Comparison of ENCODE assay signal across 9 cellular contexts in genomic region chr6:62285612-62286469, GRCh38. TPM values are rescaled to one million over a fixed set of nuclear protein-coding genes. Genes with fewer than 3 reads are reported as not detected.
A peak's percentile ranks its signal among the peaks of the same experiment; 100 is the strongest.
DNase-seq lines count a peak whose midpoint lies in the region; ATAC-seq, FAIRE-seq and TF ChIP-seq lines count a peak whose summit lies in the region.
"Had no signal": no experiment of that assay in that cellular context is flagged by ENCODE, and none has a peak within 500 bp of the region (broad histone marks: within the 10 kb centered on the region; RNA-seq: fewer than 3 reads in every experiment).

KHDRBS2 (minus strand) TSS chr6:62286225.

- H3K23ac ChIP-seq in H1 (ENCODE audit: insufficient read length) (no peak within 1 kb of the TSS), mesendoderm (ENCODE audit: low read length) (no peak within 1 kb of the TSS)

- H3K18ac ChIP-seq in H1 (ENCODE audit: extremely low read depth, low read length) (peak within 1 kb of the TSS; percentile 86), mesendoderm (ENCODE audit: low read length) (no peak within 1 kb of the TSS)

- H3K9me3 ChIP-seq in OCI-LY7 (ENCODE audit: low read length) (no peaks in the 10 kb centered on the region), H1 (ENCODE audit: insufficient read depth in 2 of 2, low read depth in 1 of 2, low read length in 1 of 2) (no peaks in the 10 kb centered on the region)

- 1% methylated on average over 64 of the region's 66 CpGs; no CpG with 5 or more reads in 1 of the 2 experiments for WGBS in H1 (ENCODE audit: extremely low coverage in 1 of 2, insufficient coverage in 1 of 2, insufficient read length in 1 of 2, insufficient replicate concordance in 2 of 2, low coverage in 1 of 2, low lambda C conversion rate in 2 of 2, missing lambda C conversion rate in 1 of 2), 2 experiments
- WGBS in mesendoderm (ENCODE audit: extremely low coverage, insufficient coverage, low lambda C conversion rate), result no CpG with 5 or more reads among the region's 66 CpGs

- H3K14ac ChIP-seq in H1 (ENCODE audit: insufficient read length), result no peak within 1 kb of the TSS

- peak; percentile 58 to 69; a peak in 2 of 3 replicates for TF ChIP-seq POLR2A in H1 (IDR thresholded peaks at IDR 0.05; ENCODE audit: control extremely low read depth in 1 of 2, low read depth in 2 of 2, low read length in 2 of 2)

- no peak for TF ChIP-seq EP300 in H1 (IDR thresholded peaks at IDR 0.05; ENCODE audit: borderline replicate concordance in 1 of 2, low read depth in 2 of 2, low read length in 2 of 2)

- H2BK12ac ChIP-seq in H1 (ENCODE audit: low read depth, low read length), result peak within 1 kb of the TSS; percentile 56; the same call in 1 of the 2 replicates

- H3K4me3 ChIP-seq in OCI-LY7 (ENCODE audit: low read depth, low read length, poor library complexity, severe bottlenecking) (peak within 1 kb of the TSS; percentile 74), H1 (ENCODE audit: extremely low read depth in 1 of 4, insufficient read depth in 2 of 4, low read depth in 3 of 4, low read length in 4 of 4) (peak within 1 kb of the TSS; percentile 78 to 95 (median 92)), mesendoderm (ENCODE audit: low read length) (peak within 1 kb of the TSS; percentile 70)

- H2BK15ac ChIP-seq in H1 (ENCODE audit: low read length) (no peak within 1 kb of the TSS; the same call in 1 of the 2 replicates), mesendoderm (replicated peaks; ENCODE audit: low read depth) (no peak within 1 kb of the TSS)

- H2BK20ac ChIP-seq in H1 (ENCODE audit: low read length), result no peak within 1 kb of the TSS

- H4K91ac ChIP-seq in H1 (replicated peaks; ENCODE audit: insufficient read length, low read length), result no peak within 1 kb of the TSS

- no peaks in the 10 kb centered on the region for H3K9me2 ChIP-seq in OCI-LY7 (ENCODE audit: insufficient read depth, low read length)

- H3K4me2 ChIP-seq in OCI-LY7 (ENCODE audit: low read length), result peak within 1 kb of the TSS; percentile 92
- peak within 1 kb of the TSS; percentile 89 to 99 for H3K4me2 ChIP-seq in H1 (ENCODE audit: insufficient read depth in 1 of 2, low read depth in 2 of 2, low read length in 2 of 2)
- H3K4me2 ChIP-seq in mesendoderm (ENCODE audit: low read length), result peak within 1 kb of the TSS; percentile 87

- peak within 1 kb of the TSS; percentile 64 to 75 (median 72) for H3K9ac ChIP-seq in H1 (replicated peaks in 1 of 4; ENCODE audit: extremely low read depth in 1 of 4, low read depth in 3 of 4, low read length in 3 of 4)
- H3K9ac ChIP-seq in mesendoderm (ENCODE audit: low read length), result peak within 1 kb of the TSS; percentile 58

- H2BK5ac ChIP-seq in H1 (ENCODE audit: low read depth, low read length), result peak within 1 kb of the TSS; percentile 18; the same call in 1 of the 2 replicates
- no peak within 1 kb of the TSS for H2BK5ac ChIP-seq in mesendoderm (ENCODE audit: low read length)

- H3K4me1 ChIP-seq in OCI-LY7 (ENCODE audit: insufficient read depth, low read length, poor library complexity, severe bottlenecking), result peaks cover 10% of the 10 kb centered on the region
- H3K4me1 ChIP-seq in H1 (replicated peaks in 1 of 4; ENCODE audit: control insufficient read depth in 3 of 4, insufficient read depth in 4 of 4, low read length in 3 of 4), result peaks cover 0 to 4% (median 0%) of the 10 kb centered on the region in 4 experiments; a peak in 1 of 7 replicates
- H3K4me1 ChIP-seq in mesendoderm (ENCODE audit: control insufficient read depth, low read depth, low read length), result no peaks in the 10 kb centered on the region

- H2AFZ ChIP-seq in OCI-LY7 (ENCODE audit: low read length) (peak within 1 kb of the TSS; percentile 97), H1 (ENCODE audit: low read length) (peak within 1 kb of the TSS; percentile 98)

- H3K79me1 ChIP-seq in H1 (ENCODE audit: low read depth, low read length) (no peaks in the 10 kb centered on the region), mesendoderm (ENCODE audit: low read length) (no peaks in the 10 kb centered on the region)

- peak; percentile 73 for FAIRE-seq in H1 (lab: Jason Lieb, UNC)

- H3K27ac ChIP-seq in OCI-LY7 (ENCODE audit: low read depth, low read length, poor library complexity, severe bottlenecking), result no peak within 1 kb of the TSS
- peak within 1 kb of the TSS; percentile 55; the same call in 1 of the 2 replicates for H3K27ac ChIP-seq in H1 (ENCODE audit: low read depth, low read length)
- no peak within 1 kb of the TSS for H3K27ac ChIP-seq in mesendoderm (ENCODE audit: low read depth, low read length)
- H3K27ac ChIP-seq in temporal lobe (ENCODE audit: low read depth, low read length), result peak within 1 kb of the TSS; percentile 30

- H3K56ac ChIP-seq in H1 (replicated peaks; ENCODE audit: insufficient read length, low read depth, low read length) (peak within 1 kb of the TSS; percentile 66), mesendoderm (ENCODE audit: low read length) (peak within 1 kb of the TSS; percentile 87)

- TF ChIP-seq RAD21 in H1 (IDR thresholded peaks at IDR 0.05 in 1 of 2, conservative IDR thresholded peaks at IDR 0.05 in 1 of 2; ENCODE audit: low read depth in 2 of 2, low read length in 2 of 2), result no peak

- H3K79me2 ChIP-seq in OCI-LY7 (ENCODE audit: insufficient read depth, low read depth, low read length) (no peaks in the 10 kb centered on the region), H1 (ENCODE audit: control insufficient read depth in 1 of 2, insufficient read depth in 2 of 2, low read length in 2 of 2) (peaks cover 0 to 45% of the 10 kb centered on the region in 2 experiments; a peak in 3 of 4 replicates), mesendoderm (ENCODE audit: control insufficient read depth, insufficient read depth, low read length) (no peaks in the 10 kb centered on the region)

- H4K5ac ChIP-seq in H1 (ENCODE audit: insufficient read length, low read depth, low read length) (peak within 1 kb of the TSS; percentile 44), mesendoderm (ENCODE audit: low read length) (no peak within 1 kb of the TSS)

- no TSS peak for BruUV-seq in OCI-LY7 (replicated peaks; lab: Mats Ljungman, UMichigan)

- TF ChIP-seq CTCF in OCI-LY7 (conservative IDR thresholded peaks at IDR 0.05; ENCODE audit: low read length) (no peak), H1 (IDR thresholded peaks at IDR 0.05; ENCODE audit: control extremely low read depth in 1 of 3, insufficient read depth in 1 of 3, low read depth in 1 of 3, low read length in 3 of 3) (no peak; a peak in 1 of 4 replicates)

- no peaks in the 10 kb centered on the region for H4K20me1 ChIP-seq in OCI-LY7 (ENCODE audit: insufficient read depth, low read length)
- no peaks in the 10 kb centered on the region for H4K20me1 ChIP-seq in H1 (replicated peaks in 1 of 2; ENCODE audit: control insufficient read depth in 1 of 2, insufficient read depth in 2 of 2, low read length in 2 of 2)

- CTCF ChIA-PET in OCI-LY7 (lab: Charles Lee; ENCODE audit: unreplicated experiment) (interaction anchor here (0.9 kb wide), 1 partner anchor 13 kb away, joined by 3 read pairs; no protein-coding TSS in a partner anchor), H1 (lab: Charles Lee; ENCODE audit: partially characterized antibody) (interaction anchor here (0.7 to 1.2 kb wide), 4 partner anchors 8 to 138 kb away, joined by 3 to 4 read pairs (median 3); no protein-coding TSS in a partner anchor)

- H3K4ac ChIP-seq in H1 (replicated peaks; ENCODE audit: insufficient read length, low read depth, low read length), result no peak within 1 kb of the TSS
- no peak within 1 kb of the TSS for H3K4ac ChIP-seq in mesendoderm (ENCODE audit: low read depth, low read length)

- no peaks in the 10 kb centered on the region for H3K27me3 ChIP-seq in H1 (replicated peaks in 1 of 4; ENCODE audit: control insufficient read depth in 3 of 4, extremely low read depth in 1 of 4, insufficient read depth in 3 of 4, low read length in 3 of 4)
- no peaks in the 10 kb centered on the region for H3K27me3 ChIP-seq in mesendoderm (ENCODE audit: insufficient read depth, low read length, poor library complexity)

- peak; percentile 100 for ATAC-seq in GM19468 (IDR thresholded peaks at IDR 0.05; ENCODE audit: extremely low read depth, unreplicated experiment)
- peak; percentile 100 for ATAC-seq in HG03469 (IDR thresholded peaks at IDR 0.05; ENCODE audit: unreplicated experiment)

- H2BK120ac ChIP-seq in H1 (replicated peaks; ENCODE audit: low read depth, low read length) (no peak within 1 kb of the TSS), mesendoderm (ENCODE audit: low read depth, low read length) (no peak within 1 kb of the TSS)

- peaks cover 12% of the 10 kb centered on the region for H3K23me2 ChIP-seq in H1 (ENCODE audit: low read depth, low read length)

- H2AK5ac ChIP-seq in H1 (ENCODE audit: low read depth, low read length) (no peak within 1 kb of the TSS), mesendoderm (ENCODE audit: low read length) (no peak within 1 kb of the TSS)

- peak; percentile 92 for DNase-seq in ELF-1 (ENCODE audit: low read depth, low spot score)
- peak; percentile 91 for DNase-seq in OCI-LY7 (ENCODE audit: low spot score)
- DNase-seq in H1 (ENCODE audit: low read depth in 1 of 2, low spot score in 2 of 2), result peak; percentile 89 to 92
- DNase-seq in mesendoderm, result peak; percentile 96
- DNase-seq in NCI-H345 (lab: John Stamatoyannopoulos, UW), result no peak

- POLR2A ChIA-PET in OCI-LY7 (lab: Charles Lee), result interaction anchor here (0.6 to 2.6 kb wide), 11 partner anchors 9 to 162 kb away, joined by 3 to 16 read pairs (median 6); no protein-coding TSS in a partner anchor
- POLR2A ChIA-PET in H1 (lab: Charles Lee; ENCODE audit: partially characterized antibody), result no interaction called here

- H3K36me3 ChIP-seq in OCI-LY7 (ENCODE audit: insufficient read depth, low read length) (no peaks in the 10 kb centered on the region), H1 (ENCODE audit: control insufficient read depth in 2 of 4, insufficient read depth in 4 of 4, low read length in 3 of 4) (no peaks in the 10 kb centered on the region), mesendoderm (ENCODE audit: control insufficient read depth, insufficient read depth, low read length) (no peaks in the 10 kb centered on the region)

- intact Hi-C loops in OCI-LY7 (cut with micrococcal nuclease; ENCODE audit: unreplicated experiment), result no loop called here

- H4K8ac ChIP-seq in H1 (ENCODE audit: extremely low read depth, insufficient read depth, low read length), result peak within 1 kb of the TSS; percentile 68; the same call in 1 of the 2 replicates
- H4K8ac ChIP-seq in mesendoderm (ENCODE audit: low read depth, low read length), result no peak within 1 kb of the TSS

RNA-seq across cellular contexts. Expression of gene KHDRBS2, which starts in this region (rescaled TPM):
- total RNA-seq in OCI-LY7 (2014; rRNA removed; shearing (Covaris generic)), result 1.4 and 1.7 TPM in 2 replicates
- total RNA-seq in OCI-LY7 (2022), result 6.8 and 7.6 TPM in 2 replicates
- total RNA-seq in H1 (2021; fragmentation: NEBNext Ultra II Directional; extraction: Animal tissue kit (Norgen Biotek cat#: 25700)), result 7.5 and 7.7 TPM in 2 replicates
- 5.2 and 5.5 TPM in 2 replicates for polyA plus RNA-seq in H1 (2011; rRNA removed)
- polyA plus RNA-seq in H1 (2011; cell fraction: cytosol; rRNA removed), result 5.6 TPM
- 11.3 TPM for polyA plus RNA-seq in H1 (2011; cell fraction: nucleus; rRNA removed)
- 5.7 to 9.1 TPM (median 6.4 TPM) in 4 replicates for polyA plus RNA-seq in H1 (2012, experiment 1 of 2)
- polyA plus RNA-seq in H1 (2012, experiment 2 of 2), result 1.8 TPM
- polyA plus RNA-seq in H1 (2013, experiment 1 of 2), result 4.2 TPM
- polyA plus RNA-seq in H1 (2013, experiment 2 of 2), result 3.8 TPM
- polyA minus RNA-seq in H1 (2011; rRNA and poly(A)+ RNA removed), result 7.5 and 8.0 TPM in 2 replicates
- polyA minus RNA-seq in H1 (2011; cell fraction: cytosol; rRNA and poly(A)+ RNA removed), result 6.7 TPM
- polyA minus RNA-seq in H1 (2011; cell fraction: nucleus; rRNA and poly(A)+ RNA removed), result 47.5 TPM
- 1.00 TPM for polyA plus RNA-seq in mesendoderm (2013, experiment 1 of 2)
- 1.1 TPM for polyA plus RNA-seq in mesendoderm (2013, experiment 2 of 2)
- 55.8 TPM for total RNA-seq in temporal lobe
- total RNA-seq: HT1080 had no signal

Comparison
In these comparisons a context has a peak if more than half of its experiments do, and no peak if none do; other contexts are left out.
1. H3K27ac ChIP-seq: peak in H1 (single experiment) and temporal lobe (single experiment); none in OCI-LY7 (single experiment) and mesendoderm (single experiment).
2. Peak in every context shown above with its lines, with median percentiles within 50 percentile points of each other: H3K4me2 ChIP-seq and H3K4me3 ChIP-seq.